Comparison of ENCODE assay signal across 12 cellular contexts in genomic region chr10:89129850-89130396, GRCh38.
DNase-seq lines count a peak whose midpoint lies in the region; ATAC-seq and TF ChIP-seq lines count a peak whose summit lies in the region.
"Had no signal": no experiment of that assay in that cellular context is flagged by ENCODE, and none has a peak within 500 bp of the region (broad histone marks: within the 10 kb centered on the region; RNA-seq: fewer than 3 reads in every experiment).

No MANE protein-coding gene starts in this region.

- peaks cover 12% of the 10 kb centered on the region for H3K4me1 Mint-ChIP-seq in MCF 10A (ENCODE audit: insufficient read depth, unreplicated experiment)

- H3K27ac ChIP-seq in lower lobe of right lung (no peak overlapping the region), gastroesophageal sphincter (no peak overlapping the region), ovary (no peak overlapping the region)
- H3K27ac ChIP-seq: breast epithelium, thoracic aorta had no signal

- H3K4me3 ChIP-seq in NB4 (ENCODE audit: low read depth, low read length) = no peak overlapping the region
- no peak overlapping the region for H3K4me3 ChIP-seq in lower lobe of right lung
- H3K4me3 ChIP-seq in gastroesophageal sphincter = no peak overlapping the region
- no peak overlapping the region for H3K4me3 ChIP-seq in ovary
- H3K4me3 ChIP-seq: breast epithelium, thoracic aorta had no signal

- intact Hi-C loops in MCF 10A (cut with micrococcal nuclease) = no loop called here
- intact Hi-C loops in lower lobe of right lung (cut with DNase I) = no loop called here
- intact Hi-C loops in ovary (cut with DNase I) = no loop called here

- TF ChIP-seq EP300 in gastroesophageal sphincter (IDR thresholded peaks at IDR 0.05) = no peak
- TF ChIP-seq EP300 in ovary (IDR thresholded peaks at IDR 0.05) = no peak

- POLR2A ChIA-PET in MCF 10A (lab: Yijun Ruan, JAX) = interaction anchor here (0.7 to 1.3 kb wide), 4 partner anchors 12 to 57 kb away, joined by 3 to 5 read pairs (median 4); no protein-coding TSS in a partner anchor

- CTCF ChIA-PET in MCF 10A (lab: Yijun Ruan, JAX) = interaction anchor here (1.5 kb wide), 1 partner anchor 101 kb away, joined by 3 read pairs; no protein-coding TSS in a partner anchor

- H3K36me3 Mint-ChIP-seq in MCF 10A (ENCODE audit: insufficient read depth, unreplicated experiment) = no peaks in the 10 kb centered on the region

- TF ChIP-seq POLR2A in NB4 (IDR thresholded peaks at IDR 0.05; ENCODE audit: extremely low read depth, insufficient read length) (no peak), gastroesophageal sphincter (IDR thresholded peaks at IDR 0.05) (no peak), ovary (IDR thresholded peaks at IDR 0.05) (no peak)

- H3K9me3 Mint-ChIP-seq in MCF 10A (ENCODE audit: unreplicated experiment) = no peaks in the 10 kb centered on the region

- no peaks in the 10 kb centered on the region for H3K36me3 ChIP-seq in lower lobe of right lung
- H3K36me3 ChIP-seq in gastroesophageal sphincter = no peaks in the 10 kb centered on the region
- H3K36me3 ChIP-seq in ovary = no peaks in the 10 kb centered on the region
- H3K36me3 ChIP-seq: breast epithelium, thoracic aorta had no signal

- ATAC-seq in lower lobe of right lung = peak; percentile 54 to 77
- no peak for ATAC-seq in HG03108 (IDR thresholded peaks at IDR 0.05; ENCODE audit: unreplicated experiment)
- ATAC-seq in gastroesophageal sphincter = no peak
- ATAC-seq in HG03159 (IDR thresholded peaks at IDR 0.05; ENCODE audit: unreplicated experiment) = no peak

- peak overlapping the region; percentile 29 for H3K27ac Mint-ChIP-seq in MCF 10A (ENCODE audit: low read depth, unreplicated experiment)

- H3K9me3 ChIP-seq in lower lobe of right lung (no peaks in the 10 kb centered on the region), gastroesophageal sphincter (no peaks in the 10 kb centered on the region), ovary (no peaks in the 10 kb centered on the region)
- H3K9me3 ChIP-seq: breast epithelium, thoracic aorta had no signal

- DNase-seq in Ammon's horn (ENCODE audit: low spot score) (peak; percentile 67), NB4 (ENCODE audit: low read depth) (peak; percentile 60), MCF 10A (ENCODE audit: unreplicated experiment) (peak; percentile 89), lower lobe of right lung (peak; percentile 58), ovary (no peak)
- DNase-seq: NCI-H2081 treated with DMSO at 0.1 percent for 48 hours; stimulated activated CD4-positive, alpha-beta T cell treated with anti-CD3 and anti-CD28 coated beads, Interleukin-2, amount 100 ng/mL, for 48 hours had no signal

- no peak for TF ChIP-seq CTCF in NB4 (IDR thresholded peaks at IDR 0.05; ENCODE audit: low read depth, low read length)
- TF ChIP-seq CTCF in MCF 10A (IDR thresholded peaks at IDR 0.05; ENCODE audit: unreplicated experiment) = no peak
- TF ChIP-seq CTCF in lower lobe of right lung (IDR thresholded peaks at IDR 0.05) = no peak
- TF ChIP-seq CTCF in gastroesophageal sphincter (IDR thresholded peaks at IDR 0.05) = no peak
- TF ChIP-seq CTCF in ovary (IDR thresholded peaks at IDR 0.05) = no peak

- WGBS in gastroesophageal sphincter (ENCODE audit: low coverage in 1 of 2), 2 donors = 80 to 87% methylated on average over 6 of the region's 6 CpGs
- 83 to 87% (median 86%) methylated on average over 6 of the region's 6 CpGs for WGBS in ovary, 3 donors

- peak overlapping the region; percentile 44 for H3K4me3 Mint-ChIP-seq in MCF 10A (ENCODE audit: unreplicated experiment)

- no peaks in the 10 kb centered on the region for H3K27me3 Mint-ChIP-seq in MCF 10A (ENCODE audit: insufficient read depth, unreplicated experiment)

- H3K4me1 ChIP-seq in lower lobe of right lung = no peaks in the 10 kb centered on the region
- H3K4me1 ChIP-seq in gastroesophageal sphincter = peaks cover 0 to 7% (median 0%) of the 10 kb centered on the region in 3 donors
- H3K4me1 ChIP-seq in ovary (ENCODE audit: insufficient read depth) = no peaks in the 10 kb centered on the region
- H3K4me1 ChIP-seq: breast epithelium had no signal

- BruUV-seq in MCF 10A (replicated peaks; lab: Mats Ljungman, UMichigan) = no TSS peak

- no peaks in the 10 kb centered on the region for H3K27me3 ChIP-seq in lower lobe of right lung (ENCODE audit: low read depth)
- no peaks in the 10 kb centered on the region for H3K27me3 ChIP-seq in gastroesophageal sphincter
- no peaks in the 10 kb centered on the region for H3K27me3 ChIP-seq in ovary
- H3K27me3 ChIP-seq: breast epithelium had no signal

Comparison
In these comparisons a context has a peak if more than half of its experiments do, and no peak if none do; other contexts are left out.
1. DNase-seq: peak in Ammon's horn (single experiment), NB4 (single experiment), MCF 10A (single experiment) and lower lobe of right lung (single experiment); none in ovary (0 of 5).
2. ATAC-seq: peak in lower lobe of right lung (2 of 2); none in HG03108 (single experiment), gastroesophageal sphincter (single experiment) and HG03159 (single experiment).